In genomic region chr2:19837235-19837766, GRCh38 we compare ENCODE assay signal across 28 cellular contexts.
A peak's percentile ranks its signal among the peaks of the same experiment; 100 is the strongest.
DNase-seq lines count a peak whose midpoint lies in the region; ATAC-seq, FAIRE-seq and TF ChIP-seq lines count a peak whose summit lies in the region.
"Had no signal": no experiment of that assay in that cellular context is flagged by ENCODE, and none has a peak within 500 bp of the region (broad histone marks: within the 10 kb centered on the region; RNA-seq: fewer than 3 reads in every experiment).

No MANE protein-coding gene starts in this region.

- no peaks in the 10 kb centered on the region for H3K79me2 ChIP-seq in K562 (ENCODE audit: control insufficient read depth, insufficient read depth, low read length)

- in situ Hi-C loops in K562 (cut with MboI): no loop called here

- no peak for TF ChIP-seq POLR2A in K562 (conservative IDR thresholded peaks at IDR 0.05)
- no peak for TF ChIP-seq POLR2A in prostate gland (IDR thresholded peaks at IDR 0.05)

- H3K4me3 ChIP-seq in LNCaP clone FGC (ENCODE audit: low read depth, low read length) (no peak overlapping the region), K562 (no peak overlapping the region), prostate gland (no peak overlapping the region)
- H3K4me3 ChIP-seq: right lobe of liver, SK-N-MC had no signal

- H3K27me3 Mint-ChIP-seq in stimulated activated naive B cell treated with anti-CD40 and anti-IgM and Interleukin-4, amounts not matched to agents 10 μg/mL and 1 μg/mL and 100 μg/mL, for 72 hours: peaks cover 24 to 41% of the 10 kb centered on the region in 2 donors

- DNase-seq in LNCaP clone FGC (ENCODE audit: low read depth) (peak; percentile 4), NCI-H2171 (lab: John Stamatoyannopoulos, UW) (peak; percentile 4), K562 (ENCODE audit: extremely low read depth in 1 of 4, low spot score in 3 of 4) (no peak), SW480 (ENCODE audit: low spot score) (no peak), prostate gland (ENCODE audit: low spot score) (no peak), urothelium cell line (ENCODE audit: low spot score) (no peak)
- DNase-seq in stimulated activated naive B cell treated with anti-CD40 and anti-IgM and Interleukin-4, amounts not matched to agents 10 μg/mL and 1 μg/mL and 100 μg/mL, for 72 hours: no peak
- DNase-seq: activated CD4-positive, alpha-beta memory T cell treated with anti-CD3 and anti-CD28 coated beads for 36 hours; activated naive CD8-positive, alpha-beta T cell treated with anti-CD3 and anti-CD28 coated beads for 36 hours; aorta; CD4-positive, alpha-beta T cell; dermis blood vessel endothelial cell; H7; NCI-H2081 treated with DMSO at 0.1 percent for 48 hours; NCI-H69; right lobe of liver; stimulated activated CD4-positive, alpha-beta T cell treated with anti-CD3 and anti-CD28 coated beads, Interleukin-12 subunit alpha, Interleukin-12 subunit beta, amount 100 ng/mL, for 4 hours; stimulated activated CD4-positive, alpha-beta T cell treated with anti-CD3 and anti-CD28 coated beads, Interleukin-4, amount 100 ng/mL, for 1 hour; substantia nigra had no signal

- no peak for TF ChIP-seq EP300 in K562 (IDR thresholded peaks at IDR 0.05; ENCODE audit: low read length)

- H3K4me1 Mint-ChIP-seq in stimulated activated naive B cell treated with anti-CD40 and anti-IgM and Interleukin-4, amounts not matched to agents 10 μg/mL and 1 μg/mL and 100 μg/mL, for 72 hours: peaks cover 13 to 20% of the 10 kb centered on the region in 2 donors
- H3K4me1 Mint-ChIP-seq: stimulated activated effector memory CD8-positive, alpha-beta T cell treated with anti-CD3 and anti-CD28 coated beads, Interleukin-12 subunit alpha, Interleukin-12 subunit beta, amount 100 ng/mL, for 72 hours had no signal

- CTCF ChIA-PET in K562 (lab: Yijun Ruan, JAX; ENCODE audit: low intra/inter-chr PET ratio): no interaction called here

- H3K27ac Mint-ChIP-seq in stimulated activated naive B cell treated with anti-CD40 and anti-IgM and Interleukin-4, amounts not matched to agents 10 μg/mL and 1 μg/mL and 100 μg/mL, for 72 hours: no peak overlapping the region
- H3K27ac Mint-ChIP-seq: activated CD4-positive, alpha-beta memory T cell treated with anti-CD3 and anti-CD28 coated beads for 36 hours; activated naive CD8-positive, alpha-beta T cell treated with anti-CD3 and anti-CD28 coated beads for 36 hours; CD4-positive, alpha-beta T cell; memory B cell; stimulated activated effector memory CD8-positive, alpha-beta T cell treated with anti-CD3 and anti-CD28 coated beads, Interleukin-12 subunit alpha, Interleukin-12 subunit beta, amount 100 ng/mL, for 72 hours; T-helper 1 cell treated with Interleukin-12 subunit alpha and Interleukin-12 subunit beta and Interleukin-4 antibody, amounts not matched to agents 30 μg/mL and 1 μg/mL, for 36 hours had no signal

- intact Hi-C loops in K562 (cut with micrococcal nuclease) (no loop called here), prostate gland (cut with DNase I) (no loop called here)

- no peak for TF ChIP-seq RAD21 in K562 (CRISPR knock-in tag; conservative IDR thresholded peaks at IDR 0.05 in 1 of 2, IDR thresholded peaks at IDR 0.05 in 1 of 2)

- TF ChIP-seq CTCF in LNCaP clone FGC (IDR thresholded peaks at IDR 0.05; ENCODE audit: control insufficient read depth, extremely low read depth, insufficient read depth): no peak
- no peak for TF ChIP-seq CTCF in K562 (IDR thresholded peaks at IDR 0.05 in 2 of 3, conservative IDR thresholded peaks at IDR 0.05 in 1 of 3; ENCODE audit: insufficient read depth in 2 of 3, low read depth in 1 of 3, low read length in 3 of 3)
- no peak for TF ChIP-seq CTCF in prostate gland (IDR thresholded peaks at IDR 0.05)

- no TSS peak for BruUV-seq in K562 (replicated peaks; lab: Mats Ljungman, UMichigan)

- H3K4me3 Mint-ChIP-seq in stimulated activated naive B cell treated with anti-CD40 and anti-IgM and Interleukin-4, amounts not matched to agents 10 μg/mL and 1 μg/mL and 100 μg/mL, for 72 hours: no peak overlapping the region
- H3K4me3 Mint-ChIP-seq: activated CD4-positive, alpha-beta memory T cell treated with anti-CD3 and anti-CD28 coated beads for 36 hours; activated naive CD8-positive, alpha-beta T cell treated with anti-CD3 and anti-CD28 coated beads for 36 hours; CD4-positive, alpha-beta T cell; memory B cell; stimulated activated effector memory CD8-positive, alpha-beta T cell treated with anti-CD3 and anti-CD28 coated beads, Interleukin-12 subunit alpha, Interleukin-12 subunit beta, amount 100 ng/mL, for 72 hours; T-helper 1 cell treated with Interleukin-12 subunit alpha and Interleukin-12 subunit beta and Interleukin-4 antibody, amounts not matched to agents 30 μg/mL and 1 μg/mL, for 36 hours had no signal

- no peak overlapping the region for H2AFZ ChIP-seq in K562 (ENCODE audit: low read depth, low read length)

- no peaks in the 10 kb centered on the region for H3K9me1 ChIP-seq in K562 (ENCODE audit: control insufficient read depth, insufficient read depth, low read length)

- H3K27me3 ChIP-seq in K562 (ENCODE audit: control insufficient read depth in 2 of 2, insufficient read depth in 2 of 2, low read length in 2 of 2) (peaks cover 0 to 18% of the 10 kb centered on the region in 2 experiments; a peak in 2 of 5 replicates), prostate gland (replicated peaks; ENCODE audit: insufficient read depth) (no peaks in the 10 kb centered on the region)
- H3K27me3 ChIP-seq: right lobe of liver had no signal

- 0% methylated on average over 4 of the region's 4 CpGs for WGBS in K562 (ENCODE audit: insufficient coverage, low coverage, missing lambda C conversion rate)
- 52% methylated on average over 4 of the region's 4 CpGs for WGBS in prostate gland

- no peaks in the 10 kb centered on the region for H4K20me1 ChIP-seq in K562 (replicated peaks; ENCODE audit: control insufficient read depth, insufficient read depth, low read length)

- no peaks in the 10 kb centered on the region for H3K9me3 ChIP-seq in K562 (replicated peaks; ENCODE audit: control insufficient read depth, insufficient read depth, low read depth, low read length)
- no peaks in the 10 kb centered on the region for H3K9me3 ChIP-seq in prostate gland
- H3K9me3 ChIP-seq: right lobe of liver had no signal

- H3K9me3 Mint-ChIP-seq in stimulated activated naive B cell treated with anti-CD40 and anti-IgM and Interleukin-4, amounts not matched to agents 10 μg/mL and 1 μg/mL and 100 μg/mL, for 72 hours: peaks cover 0 to 1% of the 10 kb centered on the region in 2 donors
- H3K9me3 Mint-ChIP-seq: activated CD4-positive, alpha-beta memory T cell treated with anti-CD3 and anti-CD28 coated beads for 36 hours; activated naive CD8-positive, alpha-beta T cell treated with anti-CD3 and anti-CD28 coated beads for 36 hours; CD4-positive, alpha-beta T cell; memory B cell; stimulated activated effector memory CD8-positive, alpha-beta T cell treated with anti-CD3 and anti-CD28 coated beads, Interleukin-12 subunit alpha, Interleukin-12 subunit beta, amount 100 ng/mL, for 72 hours; T-helper 1 cell treated with Interleukin-12 subunit alpha and Interleukin-12 subunit beta and Interleukin-4 antibody, amounts not matched to agents 30 μg/mL and 1 μg/mL, for 36 hours had no signal

- FAIRE-seq in K562 (lab: Jason Lieb, UNC) (no peak), urothelium cell line (lab: Jason Lieb, UNC) (no peak)
- FAIRE-seq: D721Med, GM19239, TTC549 had no signal

- H3K4me1 ChIP-seq in K562 (replicated peaks in 1 of 2; ENCODE audit: control insufficient read depth in 2 of 2, insufficient read depth in 2 of 2, low read length in 2 of 2) (no peaks in the 10 kb centered on the region), prostate gland (replicated peaks) (no peaks in the 10 kb centered on the region)
- H3K4me1 ChIP-seq: right lobe of liver had no signal

- H3K27ac ChIP-seq in K562 (ENCODE audit: extremely low read depth, low read depth, low read length): no peak overlapping the region
- H3K27ac ChIP-seq in prostate gland: no peak overlapping the region
- H3K27ac ChIP-seq: right lobe of liver, SK-N-MC had no signal

- H3K36me3 ChIP-seq in K562 (ENCODE audit: control insufficient read depth, insufficient read depth, low read length) (no peaks in the 10 kb centered on the region), prostate gland (no peaks in the 10 kb centered on the region)
- H3K36me3 ChIP-seq: right lobe of liver had no signal

- H3K4me2 ChIP-seq in K562 (ENCODE audit: insufficient read depth, low read length): no peak overlapping the region

- no peaks in the 10 kb centered on the region for H3K36me3 Mint-ChIP-seq in stimulated activated naive B cell treated with anti-CD40 and anti-IgM and Interleukin-4, amounts not matched to agents 10 μg/mL and 1 μg/mL and 100 μg/mL, for 72 hours
- H3K36me3 Mint-ChIP-seq: activated CD4-positive, alpha-beta memory T cell treated with anti-CD3 and anti-CD28 coated beads for 36 hours; activated naive CD8-positive, alpha-beta T cell treated with anti-CD3 and anti-CD28 coated beads for 36 hours; memory B cell; stimulated activated effector memory CD8-positive, alpha-beta T cell treated with anti-CD3 and anti-CD28 coated beads, Interleukin-12 subunit alpha, Interleukin-12 subunit beta, amount 100 ng/mL, for 72 hours had no signal

- no peak overlapping the region for H3K9ac ChIP-seq in K562 (ENCODE audit: insufficient read depth in 1 of 2, low read depth in 2 of 2, low read length in 2 of 2)

- no peak for ATAC-seq in K562
- ATAC-seq in stimulated activated naive B cell treated with anti-CD40 and anti-IgM and Interleukin-4, amounts not matched to agents 10 μg/mL and 1 μg/mL and 100 μg/mL, for 72 hours (replicated peaks): peak; percentile 50 to 51
- ATAC-seq: activated CD4-positive, CD25-positive, alpha-beta regulatory T cell treated with anti-CD3 and anti-CD28 coated beads, Interleukin-2, amount 50 U/mL, for 24 hours; HepG2; right lobe of liver; stimulated activated effector memory CD8-positive, alpha-beta T cell treated with anti-CD3 and anti-CD28 coated beads, Interleukin-12 subunit alpha, Interleukin-12 subunit beta, amount 100 ng/mL, for 72 hours had no signal

- POLR2A ChIA-PET in K562 (lab: Yijun Ruan, JAX): interaction anchor here (0.6 kb wide), 1 partner anchor 108 kb away, joined by 3 read pairs; no protein-coding TSS in a partner anchor

TF ChIP-seq in K562, 482 proteins besides CTCF, POLR2A, EP300 and RAD21:
- TF ChIP-seq SETDB1 (IDR thresholded peaks at IDR 0.05; ENCODE audit: low read length) (no peak), ZNF639 (CRISPR knock-in tag; conservative IDR thresholded peaks at IDR 0.05 in 1 of 2, IDR thresholded peaks at IDR 0.05 in 1 of 2) (no peak), NFIC (IDR thresholded peaks at IDR 0.05) (peak; percentile 61)

Comparison
In these comparisons a context has a peak if more than half of its experiments do, and no peak if none do; other contexts are left out.
1. DNase-seq: peak in LNCaP clone FGC (single experiment) and NCI-H2171 (single experiment); none in K562 (0 of 4), stimulated activated naive B cell treated with anti-CD40 and anti-IgM and Interleukin-4, amounts not matched to agents 10 μg/mL and 1 μg/mL and 100 μg/mL, for 72 hours (single experiment), SW480 (single experiment), prostate gland (single experiment) and urothelium cell line (single experiment).